In genomic region chr7:29336851-29337627, GRCh38 we compare ENCODE assay signal across 1 cellular context.
A peak's percentile ranks its signal among the peaks of the same experiment; 100 is the strongest.
TF ChIP-seq lines count a peak whose summit lies in the region.

No MANE protein-coding gene starts in this region.

TF ChIP-seq in HepG2, 621 proteins besides CTCF, POLR2A, EP300 and RAD21 (continued from another document and continues in another):
- TF ChIP-seq ZNF281 (CRISPR knock-in tag; IDR thresholded peaks at IDR 0.05; ENCODE audit: borderline replicate concordance) (peak; percentile 59; the same call in 1 of the 2 replicates), ELF1 (CRISPR knock-in tag; IDR thresholded peaks at IDR 0.05) (peak; percentile 42; the same call in 1 of the 2 replicates), FOXC1 (CRISPR knock-in tag; IDR thresholded peaks at IDR 0.05; ENCODE audit: borderline replicate concordance) (0 out of 2 replicates have a peak, but pooled peaks have one; percentile 26), ZBTB7A (CRISPR knock-in tag; IDR thresholded peaks at IDR 0.05) (0 out of 2 replicates have a peak, but pooled peaks have one; percentile 70), SAP130 (CRISPR knock-in tag; IDR thresholded peaks at IDR 0.05; ENCODE audit: low read depth) (peak; percentile 82), NR2F2 (IDR thresholded peaks at IDR 0.05; ENCODE audit: borderline replicate concordance, low read depth) (peak; percentile 43; the same call in 1 of the 2 replicates), SRF (IDR thresholded peaks at IDR 0.05; ENCODE audit: low read depth, low read length) (no peak), ZNF644 (CRISPR knock-in tag; IDR thresholded peaks at IDR 0.05; ENCODE audit: low read depth) (peak; percentile 70; the same call in 1 of the 2 replicates), ZBTB7B (CRISPR knock-in tag; IDR thresholded peaks at IDR 0.05) (peak; percentile 96), ZNF780A (CRISPR knock-in tag; IDR thresholded peaks at IDR 0.05) (0 out of 2 replicates have a peak, but pooled peaks have one; percentile 50), MYPOP (CRISPR knock-in tag; IDR thresholded peaks at IDR 0.05) (peak; percentile 74; the same call in 1 of the 2 replicates), POLR2G (IDR thresholded peaks at IDR 0.05; ENCODE audit: low read depth, low read length) (0 out of 2 replicates have a peak, but pooled peaks have one; percentile 29), PAXIP1 (CRISPR knock-in tag; conservative IDR thresholded peaks at IDR 0.05) (peak; percentile 87), ZNF740 (CRISPR knock-in tag; IDR thresholded peaks at IDR 0.05) (no peak), KMT2B (CRISPR knock-in tag; IDR thresholded peaks at IDR 0.05) (peak; percentile 53; the same call in 1 of the 2 replicates), PRDM10 (CRISPR knock-in tag; IDR thresholded peaks at IDR 0.05; ENCODE audit: low read depth) (peak; percentile 62; the same call in 1 of the 2 replicates), ZNF687 (CRISPR knock-in tag; IDR thresholded peaks at IDR 0.05) (peak; percentile 47; the same call in 1 of the 2 replicates), KLF11 (CRISPR knock-in tag; IDR thresholded peaks at IDR 0.05) (no peak), ZNF350 (CRISPR knock-in tag; IDR thresholded peaks at IDR 0.05; ENCODE audit: borderline replicate concordance, low read depth) (0 out of 2 replicates have a peak, but pooled peaks have one; percentile 29), ZNF772 (CRISPR knock-in tag; IDR thresholded peaks at IDR 0.05) (peak; percentile 92), SIX4 (CRISPR knock-in tag; IDR thresholded peaks at IDR 0.05) (peak; percentile 23), SOX5 (CRISPR knock-in tag; IDR thresholded peaks at IDR 0.05; ENCODE audit: borderline replicate concordance) (peak; percentile 94), MEF2D (CRISPR knock-in tag; IDR thresholded peaks at IDR 0.05) (peak; percentile 84), THRA (CRISPR knock-in tag; IDR thresholded peaks at IDR 0.05; ENCODE audit: borderline replicate concordance) (peak; percentile 78; the same call in 1 of the 2 replicates), MAFF (IDR thresholded peaks at IDR 0.05; ENCODE audit: low read depth, low read length) (no peak), NFKBIZ (CRISPR knock-in tag; IDR thresholded peaks at IDR 0.05) (peak; percentile 54; the same call in 1 of the 2 replicates), FOXA3 (CRISPR knock-in tag; IDR thresholded peaks at IDR 0.05) (peak; percentile 94), ZNF331 (CRISPR knock-in tag; IDR thresholded peaks at IDR 0.05) (peak; percentile 75), ZNF615 (CRISPR knock-in tag; IDR thresholded peaks at IDR 0.05; ENCODE audit: borderline replicate concordance) (no peak), ZBTB39 (CRISPR knock-in tag; IDR thresholded peaks at IDR 0.05) (no peak; the same call in none of the 2 replicates), HDAC2 (CRISPR knock-in tag; IDR thresholded peaks at IDR 0.05) (peak; percentile 87), NAIF1 (CRISPR knock-in tag; IDR thresholded peaks at IDR 0.05; ENCODE audit: borderline replicate concordance) (no peak), ZNF24 (IDR thresholded peaks at IDR 0.05) (peak; percentile 72; the same call in 1 of the 2 replicates), KDM1A (CRISPR knock-in tag; IDR thresholded peaks at IDR 0.05) (peak; percentile 92), ZBTB20 (CRISPR knock-in tag; IDR thresholded peaks at IDR 0.05; ENCODE audit: borderline replicate concordance, low read depth) (no peak; the same call in 1 of the 2 replicates), ZGPAT (CRISPR knock-in tag; IDR thresholded peaks at IDR 0.05) (peak; percentile 91), MIER3 (CRISPR knock-in tag; IDR thresholded peaks at IDR 0.05; ENCODE audit: borderline replicate concordance) (peak; percentile 68; the same call in 1 of the 2 replicates), SMARCE1 (IDR thresholded peaks at IDR 0.05; ENCODE audit: borderline replicate concordance) (no peak)
